10 cellular contexts compared by ENCODE assay signal in the genomic region with DNA sequence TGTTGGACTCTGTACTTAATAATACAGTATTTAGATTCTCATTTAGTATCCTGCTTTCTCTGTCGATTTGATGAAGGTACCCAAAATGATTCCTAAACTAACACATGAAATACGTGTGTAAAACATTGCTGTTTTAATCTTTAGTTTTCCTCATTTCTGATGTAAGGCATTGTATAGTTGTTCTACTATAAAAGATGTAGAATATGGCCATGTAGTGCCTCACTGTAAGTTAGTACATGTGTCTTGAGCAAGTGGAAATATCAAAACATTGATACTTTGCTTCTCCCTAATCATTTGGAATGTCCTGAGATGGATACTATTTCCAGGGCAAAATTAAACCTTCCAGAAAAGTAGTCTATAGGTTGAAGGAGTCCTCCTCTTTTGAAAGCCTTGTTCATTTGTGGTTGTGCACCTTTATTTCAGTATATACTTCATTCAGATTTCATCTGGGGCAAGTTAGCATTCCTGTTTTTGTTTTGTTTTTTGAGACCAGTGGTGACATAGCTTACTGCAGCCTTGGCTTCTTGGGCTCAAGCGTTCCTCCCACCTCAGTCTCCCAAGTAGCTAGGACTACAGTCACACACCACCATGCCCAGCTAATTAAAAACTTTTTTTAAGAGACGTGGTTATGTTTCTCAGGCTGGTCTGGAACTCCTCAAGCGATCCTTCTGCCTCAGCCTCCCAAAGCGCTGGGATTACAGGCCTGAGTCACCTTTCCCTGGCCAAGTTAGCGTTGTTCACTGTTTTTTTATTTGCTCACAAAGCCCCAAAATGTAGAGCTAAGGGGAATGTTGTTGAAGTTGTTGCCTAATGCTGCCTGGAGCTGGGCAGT. TPM values are rescaled to one million over a fixed set of nuclear protein-coding genes. Genes with fewer than 3 reads are reported as not detected.
DNase-seq lines count a peak whose midpoint lies in the region; ATAC-seq and TF ChIP-seq lines count a peak whose summit lies in the region.
"Had no signal": no experiment of that assay in that cellular context is flagged by ENCODE, and none has a peak within 500 bp of the region (broad histone marks: within the 10 kb centered on the region; RNA-seq: fewer than 3 reads in every experiment).

No MANE protein-coding gene starts in this region.

- H3K27ac ChIP-seq in tibial artery = peak overlapping the region; percentile 22 to 48
- no peak overlapping the region; the same call in 1 of the 2 replicates for H3K27ac ChIP-seq in PC-9
- H3K27ac ChIP-seq: C4-2B had no signal

- H3K9me2 ChIP-seq in PC-9 (ENCODE audit: insufficient read depth) = no peaks in the 10 kb centered on the region

- H3K36me3 ChIP-seq in tibial artery (peaks cover 82 to 95% (median 93%) of the 10 kb centered on the region in 3 donors), PC-9 (ENCODE audit: low read depth) (peaks cover 64% of the 10 kb centered on the region)

- BruUV-seq in PC-9 (replicated peaks; lab: Mats Ljungman, UMichigan) = no TSS peak

- no peak overlapping the region for H2AFZ ChIP-seq in PC-9

- H3K27me3 ChIP-seq in tibial artery (no peaks in the 10 kb centered on the region), PC-9 (ENCODE audit: insufficient read depth, low read depth) (no peaks in the 10 kb centered on the region)

- peak in 1 of 2 donors; percentile 4 for ATAC-seq in activated T-cell treated with anti-CD3 and anti-CD28 coated beads, Interleukin-2, amount 50 U/mL, for 72 hours (replicated peaks in 1 of 2)
- ATAC-seq in HG03571 (IDR thresholded peaks at IDR 0.05; ENCODE audit: unreplicated experiment) = no peak

- TF ChIP-seq CTCF in fibroblast of the aortic adventitia (IDR thresholded peaks at IDR 0.05; ENCODE audit: insufficient read depth, low read length) = no peak
- TF ChIP-seq CTCF in tibial artery (IDR thresholded peaks at IDR 0.05) = peak in 1 of 2 experiments; percentile 14
- TF ChIP-seq CTCF in PC-9 (conservative IDR thresholded peaks at IDR 0.05) = no peak

- H3K4me3 Mint-ChIP-seq in activated naive CD4-positive, alpha-beta T cell treated with anti-CD3 and anti-CD28 coated beads for 36 hours = no peak overlapping the region
- H3K4me3 Mint-ChIP-seq in activated T-cell treated with anti-CD3 and anti-CD28 coated beads, Interleukin-2, amount 50 U/mL, for 72 hours = peak overlapping the region; percentile 4 to 53

- H3K4me2 ChIP-seq in PC-9 = no peak overlapping the region

- no peaks in the 10 kb centered on the region for H3K27me3 Mint-ChIP-seq in activated naive CD4-positive, alpha-beta T cell treated with anti-CD3 and anti-CD28 coated beads for 36 hours (ENCODE audit: low read depth)
- H3K27me3 Mint-ChIP-seq in activated T-cell treated with anti-CD3 and anti-CD28 coated beads, Interleukin-2, amount 50 U/mL, for 72 hours (ENCODE audit: low read depth) = no peaks in the 10 kb centered on the region

- H3K79me2 ChIP-seq in PC-9 (ENCODE audit: low read depth) = peaks cover 53% of the 10 kb centered on the region

- intact Hi-C loops in activated naive CD4-positive, alpha-beta T cell treated with anti-CD3 and anti-CD28 coated beads for 36 hours (cut with micrococcal nuclease) = no loop called here
- intact Hi-C loops in tibial artery (cut with DNase I; ENCODE audit: low total_unique reads) = no loop called here
- intact Hi-C loops in PC-9 (cut with micrococcal nuclease; ENCODE audit: unreplicated experiment) = no loop called here

- no peak overlapping the region for H3K4me3 ChIP-seq in fibroblast of the aortic adventitia (ENCODE audit: low read depth, low read length)
- H3K4me3 ChIP-seq in tibial artery = no peak overlapping the region
- H3K4me3 ChIP-seq in PC-9 = no peak overlapping the region

- peak overlapping the region; percentile 62 for H3K27ac Mint-ChIP-seq in activated naive CD4-positive, alpha-beta T cell treated with anti-CD3 and anti-CD28 coated beads for 36 hours
- H3K27ac Mint-ChIP-seq in activated T-cell treated with anti-CD3 and anti-CD28 coated beads, Interleukin-2, amount 50 U/mL, for 72 hours = peak overlapping the region; percentile 91

- no peak for DNase-seq in activated naive CD4-positive, alpha-beta T cell treated with anti-CD3 and anti-CD28 coated beads for 36 hours
- no peak for DNase-seq in activated naive CD4-positive, alpha-beta T cell treated with Interleukin-2 at 50 U/mL for 16 hours
- DNase-seq in activated T-cell treated with anti-CD3 and anti-CD28 coated beads, Interleukin-2, amount 50 U/mL, for 72 hours = no peak
- DNase-seq in fibroblast of the aortic adventitia (ENCODE audit: low read depth) (peak; percentile 36), tibial artery (peak in 1 of 2 donors; percentile 48), COLO829 (ENCODE audit: low spot score) (no peak), PC-9 (no peak)
- DNase-seq: NCI-H187 had no signal

- peaks cover 87% of the 10 kb centered on the region for H4K20me1 ChIP-seq in PC-9 (ENCODE audit: insufficient read depth)

- peaks cover 86% of the 10 kb centered on the region for H3K36me3 Mint-ChIP-seq in activated naive CD4-positive, alpha-beta T cell treated with anti-CD3 and anti-CD28 coated beads for 36 hours (ENCODE audit: low read depth)
- H3K36me3 Mint-ChIP-seq in activated T-cell treated with anti-CD3 and anti-CD28 coated beads, Interleukin-2, amount 50 U/mL, for 72 hours (ENCODE audit: insufficient read depth in 2 of 2) = peaks cover 25 to 73% of the 10 kb centered on the region in 2 donors

- H3K9me3 Mint-ChIP-seq in activated naive CD4-positive, alpha-beta T cell treated with anti-CD3 and anti-CD28 coated beads for 36 hours = no peaks in the 10 kb centered on the region
- H3K9me3 Mint-ChIP-seq in activated T-cell treated with anti-CD3 and anti-CD28 coated beads, Interleukin-2, amount 50 U/mL, for 72 hours = no peaks in the 10 kb centered on the region

- peaks cover 99% of the 10 kb centered on the region for H3F3A ChIP-seq in PC-9 (ENCODE audit: insufficient read depth, low read depth)

- POLR2A ChIA-PET in PC-9 (lab: Charles Lee; ENCODE audit: unreplicated experiment) = interaction anchor here (0.6 to 1.7 kb wide), 2 partner anchors 8 to 753 kb away, joined by 5 to 33 read pairs; no protein-coding TSS in a partner anchor

- peaks cover 80% of the 10 kb centered on the region for H3K4me1 Mint-ChIP-seq in activated naive CD4-positive, alpha-beta T cell treated with anti-CD3 and anti-CD28 coated beads for 36 hours (ENCODE audit: low read depth)
- H3K4me1 Mint-ChIP-seq in activated T-cell treated with anti-CD3 and anti-CD28 coated beads, Interleukin-2, amount 50 U/mL, for 72 hours (ENCODE audit: low read depth) = peaks cover 67% of the 10 kb centered on the region

- CTCF ChIA-PET in activated naive CD4-positive, alpha-beta T cell treated with anti-CD3 and anti-CD28 coated beads for 36 hours (lab: Charles Lee) = interaction anchor here (0.6 to 2.2 kb wide), 4 partner anchors 9 to 105 kb away, joined by 3 to 11 read pairs (median 6); no protein-coding TSS in a partner anchor
- CTCF ChIA-PET in PC-9 (lab: Charles Lee) = no interaction called here

- H3K4me1 ChIP-seq in tibial artery (peaks cover 0 to 90% (median 48%) of the 10 kb centered on the region in 4 donors), PC-9 (replicated peaks; ENCODE audit: insufficient read depth) (0 out of 2 replicates have a peak, but pooled peaks cover 13% of the 10 kb centered on the region)

- H3K9me3 ChIP-seq in tibial artery = no peaks in the 10 kb centered on the region
- H3K9me3 ChIP-seq in PC-9 (ENCODE audit: insufficient read depth, low read depth) = no peaks in the 10 kb centered on the region

RNA-seq across cellular contexts. Expression of a gene that starts 11.6 kb away (rescaled TPM):
- total RNA-seq in activated naive CD4-positive, alpha-beta T cell treated with anti-CD3 and anti-CD28 coated beads for 36 hours = 100 to 1,000 TPM; 250 to 269 TPM
- total RNA-seq in activated T-cell treated with anti-CD3 and anti-CD28 coated beads, Interleukin-2, amount 50 U/mL, for 72 hours = 100 to 1,000 TPM; 409 to 541 TPM
- total RNA-seq in fibroblast of the aortic adventitia (ENCODE audit: low replicate concordance) = 181 and 411 TPM in 2 replicates
- total RNA-seq in PC-9 (2021) = 278 and 282 TPM in 2 replicates

RNA-seq across cellular contexts. Expression of a gene that starts 58.5 kb away (rescaled TPM):
- 10 to 100 TPM; 23.6 to 24.4 TPM for total RNA-seq in activated naive CD4-positive, alpha-beta T cell treated with anti-CD3 and anti-CD28 coated beads for 36 hours
- total RNA-seq in activated T-cell treated with anti-CD3 and anti-CD28 coated beads, Interleukin-2, amount 50 U/mL, for 72 hours = 10 to 100 TPM; 30.7 to 34.4 TPM
- total RNA-seq in fibroblast of the aortic adventitia (ENCODE audit: low replicate concordance) = 34.3 and 47.7 TPM in 2 replicates
- 45.7 and 53.3 TPM in 2 replicates for total RNA-seq in PC-9 (2021)
